24 cellular contexts compared by ENCODE assay signal in the genomic region with DNA sequence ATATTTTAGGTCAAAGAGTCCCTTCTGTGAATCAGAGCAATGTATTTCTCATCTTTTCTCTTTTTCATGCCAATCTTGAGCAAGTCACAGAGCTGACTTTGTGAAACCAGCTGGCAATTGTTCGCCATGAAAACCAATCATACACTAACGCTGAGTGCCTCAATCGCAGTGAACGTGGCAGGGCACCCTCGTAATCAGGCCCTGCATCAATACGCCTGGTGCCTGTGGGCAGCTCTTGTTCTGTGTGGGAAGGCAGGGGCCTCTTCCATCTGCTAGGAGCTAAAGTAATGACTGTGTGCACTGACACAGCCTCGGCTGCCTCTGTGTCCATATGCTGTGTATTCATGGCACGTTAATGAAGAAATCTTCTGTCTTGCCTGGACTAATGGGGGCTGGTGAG. TPM values are rescaled to one million over a fixed set of nuclear protein-coding genes. Genes with fewer than 3 reads are reported as not detected.
"Had no signal": no experiment of that assay in that cellular context is flagged by ENCODE, and none has a peak within 500 bp of the region (broad histone marks: within the 10 kb centered on the region; RNA-seq: fewer than 3 reads in every experiment).

No MANE protein-coding gene starts in this region.

- ATAC-seq: activated CD4-positive, alpha-beta T cell treated with anti-CD3 and anti-CD28 coated beads for 36 hours; activated T-cell treated with anti-CD3 and anti-CD28 coated beads, Interleukin-2, amount 50 U/mL, for 72 hours; K562; PC-3; T-helper 17 cell had no signal

- H3K27ac ChIP-seq: adrenal gland, breast epithelium, VCaP had no signal

- DNase-seq: activated CD4-positive, alpha-beta memory T cell treated with anti-CD3 and anti-CD28 coated beads, Interleukin-2, amount 10 ng/mL, durations not matched to agents 7 days and 5 days; activated CD4-positive, alpha-beta T cell treated with anti-CD3 and anti-CD28 coated beads for 36 hours; activated CD4-positive, alpha-beta T cell treated with anti-CD3 and anti-CD28 coated beads, Interleukin-2, amount 50 U/mL, for 1 hour; activated naive CD4-positive, alpha-beta T cell treated with anti-CD3 and anti-CD28 coated beads, Interleukin-2, amount 50 U/mL, for 16 hours; activated naive CD8-positive, alpha-beta T cell treated with anti-CD3 and anti-CD28 coated beads, Interleukin-2, amount 10 ng/mL, durations not matched to agents 7 days and 5 days; activated T-cell treated with anti-CD3 and anti-CD28 coated beads for 4 hours; activated T-cell treated with anti-CD3 and anti-CD28 coated beads, Interleukin-2, amount 50 U/mL, for 72 hours; adrenal gland; aorta; Karpas-422; MM.1S; NCI-H1105; NCI-H1436; NCI-H187 treated with DMSO at 0.1 percent for 48 hours; NCI-H2081 treated with DMSO at 0.1 percent for 48 hours; NCI-H510A treated with DMSO at 0.1 percent for 48 hours; PC-3; SIG-M5; T-helper 17 cell; T-helper 9 cell had no signal

- H3K9me3 ChIP-seq: adrenal gland, breast epithelium had no signal

- H3K27me3 ChIP-seq: adrenal gland had no signal

- H3K4me3 ChIP-seq: adrenal gland, breast epithelium, K562 had no signal

- H3K4me1 ChIP-seq: adrenal gland, breast epithelium had no signal

- H3K36me3 ChIP-seq: adrenal gland, breast epithelium had no signal

RNA-seq across cellular contexts. Expression of a gene that starts 27.8 kb away (rescaled TPM):
- total RNA-seq: activated CD4-positive, alpha-beta memory T cell treated with anti-CD3 and anti-CD28 coated beads, Interleukin-2, amount 10 ng/mL, durations not matched to agents 7 days and 5 days; activated CD4-positive, alpha-beta T cell treated with anti-CD3 and anti-CD28 coated beads for 36 hours; activated CD8-positive, alpha-beta memory T cell treated with anti-CD3 and anti-CD28 coated beads for 36 hours; activated naive CD8-positive, alpha-beta T cell treated with anti-CD3 and anti-CD28 coated beads, Interleukin-2, amount 10 ng/mL, durations not matched to agents 7 days and 5 days; activated T-cell treated with anti-CD3 and anti-CD28 coated beads, Interleukin-2, amount 50 U/mL, for 72 hours; K562; PC-3; T-helper 17 cell had no signal
